In genomic region chr4:161919442-161920220, GRCh38 we compare ENCODE assay signal across 24 cellular contexts.
DNase-seq lines count a peak whose midpoint lies in the region; ATAC-seq, FAIRE-seq and TF ChIP-seq lines count a peak whose summit lies in the region.
"Had no signal": no experiment of that assay in that cellular context is flagged by ENCODE, and none has a peak within 500 bp of the region (broad histone marks: within the 10 kb centered on the region; RNA-seq: fewer than 3 reads in every experiment).

No MANE protein-coding gene starts in this region.

- H3K36me3 ChIP-seq in GM12878 (ENCODE audit: control insufficient read depth in 2 of 2, insufficient read depth in 2 of 2, low read length in 1 of 2), result no peaks in the 10 kb centered on the region
- no peaks in the 10 kb centered on the region for H3K36me3 ChIP-seq in aorta (ENCODE audit: control insufficient read depth in 1 of 2, insufficient read depth in 2 of 2, low read length in 1 of 2)
- H3K36me3 ChIP-seq: WERI-Rb-1 had no signal

- CTCF ChIA-PET in GM12878 (lab: Yijun Ruan, JAX), result no interaction called here

- H3K9me3 ChIP-seq in GM12878 (replicated peaks; ENCODE audit: control insufficient read depth, insufficient read depth, low read length), result no peaks in the 10 kb centered on the region
- no peaks in the 10 kb centered on the region for H3K9me3 ChIP-seq in aorta (ENCODE audit: control insufficient read depth, low read length)
- H3K9me3 ChIP-seq: testis had no signal

- RAD21 ChIA-PET in GM12878 (lab: Charles Lee; ENCODE audit: unreplicated experiment), result no interaction called here

- H3K79me2 ChIP-seq in GM12878 (ENCODE audit: control insufficient read depth, insufficient read depth, low read length), result no peaks in the 10 kb centered on the region

- H3K27me3 ChIP-seq in GM12878 (replicated peaks in 1 of 2; ENCODE audit: control insufficient read depth in 2 of 2, insufficient read depth in 2 of 2, low read length in 1 of 2), result no peaks in the 10 kb centered on the region
- no peaks in the 10 kb centered on the region for H3K27me3 ChIP-seq in aorta (ENCODE audit: control insufficient read depth in 1 of 2, insufficient read depth in 2 of 2, low read length in 1 of 2)
- H3K27me3 ChIP-seq: foreskin keratinocyte, testis had no signal

- no peak overlapping the region for H3K9ac ChIP-seq in GM12878 (ENCODE audit: control insufficient read depth, insufficient read depth, low read length)
- H3K9ac ChIP-seq: GM23248 had no signal

- WGBS in GM12878 (ENCODE audit: insufficient coverage, insufficient replicate concordance, low lambda C conversion rate, missing lambda C conversion rate), result 4% methylated on average over 3 of the region's 3 CpGs
- whole genome bisulfite sequencing in aorta, 2 donors, result 25 to 39% methylated on average over 3 of the region's 3 CpGs

- DNase-seq in GM12878 (ENCODE audit: low read depth, low spot score) (no peak), renal cortical epithelial cell (ENCODE audit: low read depth) (peak; percentile 88), aorta (no peak)
- DNase-seq in stimulated activated CD4-positive, alpha-beta T cell treated with anti-CD3 and anti-CD28 coated beads, Interleukin-4, amount 100 ng/mL, for 1 hour, result no peak
- DNase-seq: activated CD4-positive, alpha-beta T cell treated with anti-CD3 and anti-CD28 coated beads, Interleukin-2, amount 50 U/mL, for 1 hour; erythroblast; foreskin keratinocyte; GM23248; hippocampal formation; NCI-H1436 treated with DMSO at 0.1 percent for 48 hours; NCI-H510A treated with DMSO at 0.1 percent for 48 hours; small intestine; stimulated activated CD4-positive, alpha-beta T cell treated with anti-CD3 and anti-CD28 coated beads, Interleukin-2, amount 100 ng/mL, for 24 hours; testis; WERI-Rb-1 had no signal

- no TSS peak for BruUV-seq in GM12878 (replicated peaks; lab: Mats Ljungman, UMichigan)

- no peak overlapping the region for H3K27ac ChIP-seq in GM12878 (ENCODE audit: control insufficient read depth, insufficient read depth)
- no peak overlapping the region for H3K27ac ChIP-seq in aorta (ENCODE audit: low read depth in 1 of 2, low read length in 2 of 2)
- H3K27ac ChIP-seq: foreskin keratinocyte, GM23248, RWPE1, SK-N-MC, testis, WERI-Rb-1 had no signal

- intact Hi-C loops in GM12878 (cut with micrococcal nuclease; ENCODE audit: unreplicated experiment) (no loop called here), aorta (cut with DNase I) (no loop called here)

- H2AFZ ChIP-seq in GM12878 (ENCODE audit: control insufficient read depth, low read depth, low read length), result no peak overlapping the region
- H2AFZ ChIP-seq: GM23248 had no signal

- no peak for TF ChIP-seq EP300 in GM12878 (IDR thresholded peaks at IDR 0.05; ENCODE audit: borderline replicate concordance in 1 of 2, control insufficient read depth in 1 of 2, low read depth in 2 of 2, low read length in 2 of 2)

- TF ChIP-seq CTCF in GM12878 (IDR thresholded peaks at IDR 0.05 in 2 of 3, conservative IDR thresholded peaks at IDR 0.05 in 1 of 3; ENCODE audit: control insufficient read depth in 2 of 3, extremely low read depth in 1 of 3, insufficient read depth in 1 of 3, low read depth in 3 of 3, low read length in 3 of 3), result no peak

- no peak for FAIRE-seq in GM12878 (lab: Jason Lieb, UNC)
- FAIRE-seq: islet of Langerhans, small intestine had no signal

- H3K4me3 ChIP-seq in GM12878, result no peak overlapping the region
- H3K4me3 ChIP-seq in aorta (ENCODE audit: low read length in 2 of 2), result no peak overlapping the region
- H3K4me3 ChIP-seq: GM23248, lung, SK-N-MC, testis had no signal

- no peak for TF ChIP-seq RAD21 in GM12878 (IDR thresholded peaks at IDR 0.05; ENCODE audit: insufficient read depth, low read depth, low read length)

- SMC1A ChIA-PET in GM12878 (lab: Charles Lee; ENCODE audit: uncharacterized antibody, unreplicated experiment), result interaction anchor here (1.0 to 1.9 kb wide), 5 partner anchors 10 to 37 kb away, joined by 3 to 7 read pairs (median 6); no protein-coding TSS in a partner anchor

- in situ Hi-C loops in GM12878 (cut with MboI), result no loop called here

- no peaks in the 10 kb centered on the region for H4K20me1 ChIP-seq in GM12878 (ENCODE audit: control insufficient read depth, insufficient read depth)

- POLR2A ChIA-PET in GM12878 (lab: Charles Lee), result no interaction called here

- ATAC-seq in GM18861 (IDR thresholded peaks at IDR 0.05; ENCODE audit: unreplicated experiment) (peak; percentile 88), HG02798 (IDR thresholded peaks at IDR 0.05; ENCODE audit: poor library complexity, unreplicated experiment) (peak; percentile 60), GM12878 (peak; percentile 68), HG02884 (IDR thresholded peaks at IDR 0.05; ENCODE audit: unreplicated experiment) (no peak), aorta (ENCODE audit: low FRiP score) (no peak)
- ATAC-seq: activated naive CD4-positive, alpha-beta T cell treated with anti-CD3 and anti-CD28 coated beads, Interleukin-2, amount 50 U/mL, for 72 hours; foreskin keratinocyte; stimulated activated memory B cell treated with anti-CD40 and anti-IgM and Interleukin-4, amounts not matched to agents 10 μg/mL and 1 μg/mL and 100 μg/mL, for 72 hours had no signal

- no peak for TF ChIP-seq POLR2A in GM12878 (IDR thresholded peaks at IDR 0.05; ENCODE audit: low read depth, low read length)

- H3K4me1 ChIP-seq in GM12878 (ENCODE audit: control insufficient read depth, insufficient read depth, low read length), result no peaks in the 10 kb centered on the region
- H3K4me1 ChIP-seq in aorta (ENCODE audit: control insufficient read depth in 1 of 2, insufficient read depth in 2 of 2, low read length in 2 of 2), result no peaks in the 10 kb centered on the region
- H3K4me1 ChIP-seq: foreskin keratinocyte, testis had no signal

- no peak overlapping the region for H3K4me2 ChIP-seq in GM12878 (ENCODE audit: control insufficient read depth, insufficient read depth)

TF ChIP-seq in GM12878, 131 proteins besides CTCF, POLR2A, EP300 and RAD21:
- no peak for TF ChIP-seq BACH1 (IDR thresholded peaks at IDR 0.05; ENCODE audit: borderline replicate concordance)
- TF ChIP-seq ZBTB33 (IDR thresholded peaks at IDR 0.05), result no peak
- TF ChIP-seq BRCA1 (IDR thresholded peaks at IDR 0.05; ENCODE audit: low read depth, low read length), result no peak
- no peak for TF ChIP-seq FOXK2 (IDR thresholded peaks at IDR 0.05)
- no peak for TF ChIP-seq USF2 (IDR thresholded peaks at IDR 0.05; ENCODE audit: borderline replicate concordance, low read depth, low read length)
TF ChIP-seq in GM12878: peak in this region for 0.

Comparison
In these comparisons a context has a peak if more than half of its experiments do, and no peak if none do; other contexts are left out.
1. ATAC-seq: peak in GM18861 (single experiment), HG02798 (single experiment) and GM12878 (single experiment); none in HG02884 (single experiment) and aorta (single experiment).